Comparison of ENCODE assay signal across 8 cellular contexts in genomic region chr13:106373989-106374572, GRCh38.
DNase-seq lines count a peak whose midpoint lies in the region; ATAC-seq and TF ChIP-seq lines count a peak whose summit lies in the region.

No MANE protein-coding gene starts in this region.

- H3K4me3 ChIP-seq in coronary artery (no peak overlapping the region), lower leg skin (ENCODE audit: low read depth, poor library complexity, severe bottlenecking) (no peak overlapping the region)

- WGBS in lower leg skin, 2 donors: 50 to 55% methylated on average over 3 to 4 of the region's 4 CpGs

- no peaks in the 10 kb centered on the region for H3K4me1 Mint-ChIP-seq in activated naive CD8-positive, alpha-beta T cell treated with anti-CD3 and anti-CD28 coated beads, Interleukin-2, amount 50 U/mL, for 24 hours

- no peaks in the 10 kb centered on the region for H3K36me3 Mint-ChIP-seq in activated naive CD8-positive, alpha-beta T cell treated with anti-CD3 and anti-CD28 coated beads, Interleukin-2, amount 50 U/mL, for 24 hours (ENCODE audit: low read depth)

- peaks cover 11% of the 10 kb centered on the region for H3K27me3 Mint-ChIP-seq in activated naive CD8-positive, alpha-beta T cell treated with anti-CD3 and anti-CD28 coated beads, Interleukin-2, amount 50 U/mL, for 24 hours

- DNase-seq in NOMO-1 treated with DMSO at 0.1 percent for 48 hours (lab: John Stamatoyannopoulos, UW; ENCODE audit: unreplicated experiment) (peak; percentile 29), NOMO-1 (lab: John Stamatoyannopoulos, UW; ENCODE audit: unreplicated experiment in 2 of 2) (no peak), sciatic nerve (ENCODE audit: low spot score) (no peak), coronary artery (ENCODE audit: low spot score) (no peak), lower leg skin (ENCODE audit: low spot score in 2 of 2) (no peak)
- peak; percentile 12 for DNase-seq in activated naive CD8-positive, alpha-beta T cell treated with anti-CD3 and anti-CD28 coated beads, Interleukin-2, amount 50 U/mL, for 24 hours
- DNase-seq in stimulated activated naive CD4-positive, alpha-beta T cell (lab: John Stamatoyannopoulos, UW): no peak

- H3K27ac ChIP-seq in coronary artery: no peak overlapping the region

- no peak for TF ChIP-seq POLR2A in lower leg skin (IDR thresholded peaks at IDR 0.05)

- intact Hi-C loops in sciatic nerve (cut with DNase I): no loop called here
- intact Hi-C loops in lower leg skin (cut with DNase I; ENCODE audit: low total_unique reads): no loop called here

- H3K9me3 Mint-ChIP-seq in activated naive CD8-positive, alpha-beta T cell treated with anti-CD3 and anti-CD28 coated beads, Interleukin-2, amount 50 U/mL, for 24 hours: no peaks in the 10 kb centered on the region

- H3K27ac Mint-ChIP-seq in activated naive CD8-positive, alpha-beta T cell treated with anti-CD3 and anti-CD28 coated beads, Interleukin-2, amount 50 U/mL, for 24 hours: no peak overlapping the region

- ATAC-seq in HG02798 (IDR thresholded peaks at IDR 0.05; ENCODE audit: poor library complexity, unreplicated experiment) (peak; percentile 84), sciatic nerve (peak; percentile 82)
- ATAC-seq in activated naive CD8-positive, alpha-beta T cell treated with anti-CD3 and anti-CD28 coated beads, Interleukin-2, amount 50 U/mL, for 24 hours: peak; percentile 82

- TF ChIP-seq CTCF in coronary artery (IDR thresholded peaks at IDR 0.05) (no peak), lower leg skin (IDR thresholded peaks at IDR 0.05) (no peak)

- no peak overlapping the region for H3K4me3 Mint-ChIP-seq in activated naive CD8-positive, alpha-beta T cell treated with anti-CD3 and anti-CD28 coated beads, Interleukin-2, amount 50 U/mL, for 24 hours

Comparison
In these comparisons a context has a peak if more than half of its experiments do, and no peak if none do; other contexts are left out.
1. DNase-seq: peak in NOMO-1 treated with DMSO at 0.1 percent for 48 hours (single experiment) and activated naive CD8-positive, alpha-beta T cell treated with anti-CD3 and anti-CD28 coated beads, Interleukin-2, amount 50 U/mL, for 24 hours (single experiment); none in NOMO-1 (0 of 2), sciatic nerve (single experiment), coronary artery (single experiment), lower leg skin (0 of 2) and stimulated activated naive CD4-positive, alpha-beta T cell (0 of 6).
2. Peak in every context shown above with its lines, with median percentiles within 50 percentile points of each other: ATAC-seq.